Comparison of ENCODE assay signal across 38 cellular contexts in the genomic region with DNA sequence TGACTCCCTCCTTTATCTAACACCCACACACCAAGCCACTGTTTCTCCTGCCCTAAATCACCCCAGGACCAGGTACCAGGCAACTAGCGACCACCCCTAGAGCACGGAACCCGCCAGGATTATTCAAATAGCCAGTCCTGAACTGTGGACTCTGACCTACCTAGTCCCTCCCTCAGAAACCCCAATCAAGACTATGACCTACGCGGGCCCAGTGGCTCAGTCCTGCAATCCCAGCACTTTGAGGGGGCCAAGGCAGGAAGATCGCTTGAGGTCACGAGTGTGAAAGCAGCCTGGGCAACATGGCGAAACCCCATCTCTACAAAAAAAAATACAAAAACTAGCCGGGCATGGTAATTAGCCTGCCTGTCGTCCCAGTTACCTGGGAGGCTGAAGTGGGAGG.
"Had no signal": no experiment of that assay in that cellular context is flagged by ENCODE, and none has a peak within 500 bp of the region (broad histone marks: within the 10 kb centered on the region; RNA-seq: fewer than 3 reads in every experiment).

No MANE protein-coding gene starts in this region.

- ATAC-seq: activated CD4-positive, alpha-beta T cell treated with anti-CD3 and anti-CD28 coated beads for 36 hours; activated CD8-positive, alpha-beta memory T cell treated with anti-CD3 and anti-CD28 coated beads, Interleukin-2, amount 10 ng/mL, durations not matched to agents 7 days and 5 days; activated CD8-positive, alpha-beta T cell treated with anti-CD3 and anti-CD28 coated beads, Interleukin-2, amount 10 ng/mL, durations not matched to agents 7 days and 5 days; activated naive CD4-positive, alpha-beta T cell treated with anti-CD3 and anti-CD28 coated beads, Interleukin-2, amount 50 U/mL, for 72 hours; activated T-cell treated with anti-CD3 and anti-CD28 coated beads, Interleukin-2, amount 50 U/mL, for 4 hours; activated T-cell treated with anti-CD3 and anti-CD28 coated beads, Interleukin-2, amount 50 U/mL, for 72 hours; activated T-helper 17 cell treated with anti-CD3 and anti-CD28 coated beads, Interleukin-2, amount 50 U/mL, for 72 hours; body of pancreas had no signal

- H3K27ac ChIP-seq: adrenal gland, body of pancreas, brain microvascular endothelial cell, breast epithelium, VCaP had no signal

- H3K4me3 ChIP-seq: adrenal gland, body of pancreas, breast epithelium had no signal

- H3K27ac Mint-ChIP-seq: activated B cell treated with CpG ODN at 0.5 μM for 24 hours; activated CD4-positive, alpha-beta memory T cell treated with anti-CD3 and anti-CD28 coated beads, Interleukin-2, amount 10 ng/mL, durations not matched to agents 7 days and 5 days; activated CD4-positive, alpha-beta T cell treated with anti-CD3 and anti-CD28 coated beads for 36 hours; activated CD4-positive, alpha-beta T cell treated with anti-CD3 and anti-CD28 coated beads, Interleukin-2, amount 10 ng/mL, durations not matched to agents 7 days and 5 days; activated CD8-positive, alpha-beta memory T cell treated with anti-CD3 and anti-CD28 coated beads, Interleukin-2, amount 10 ng/mL, durations not matched to agents 7 days and 5 days; activated CD8-positive, alpha-beta T cell treated with anti-CD3 and anti-CD28 coated beads, Interleukin-2, amount 10 ng/mL, durations not matched to agents 7 days and 5 days; activated naive CD4-positive, alpha-beta T cell treated with anti-CD3 and anti-CD28 coated beads for 36 hours; activated naive CD4-positive, alpha-beta T cell treated with anti-CD3 and anti-CD28 coated beads, Interleukin-2, amount 50 U/mL, for 72 hours; activated naive CD8-positive, alpha-beta T cell treated with anti-CD3 and anti-CD28 coated beads for 36 hours; activated T-cell treated with anti-CD3 and anti-CD28 coated beads, Interleukin-2, amount 50 U/mL, for 72 hours; activated T-helper 1 cell treated with anti-CD3 and anti-CD28 coated beads, Interleukin-12 subunit alpha, Interleukin-12 subunit beta, Interleukin-2, Interleukin-4 antibody, amounts not matched to agents 30 ng/mL and 10 ng/mL and 1 ng/mL, durations not matched to agents 14 hours and 24 hours and 36 hours; activated T-helper 17 cell treated with anti-CD3 and anti-CD28 coated beads, Interleukin-2, amount 50 U/mL, for 72 hours; T-helper 1 cell treated with Interleukin-12 subunit alpha and Interleukin-12 subunit beta and Interleukin-4 antibody, amounts not matched to agents 30 μg/mL and 1 μg/mL, for 36 hours; T-helper 2 cell treated with Interferon-gamma antibody and Interleukin-4, amounts not matched to agents 5 μg/mL and 100 μg/mL, for 36 hours had no signal

- DNase-seq: activated B cell treated with CpG ODN at 0.5 μM for 24 hours; activated CD4-positive, alpha-beta memory T cell treated with anti-CD3 and anti-CD28 coated beads, Interleukin-2, amount 10 ng/mL, durations not matched to agents 7 days and 5 days; activated CD4-positive, alpha-beta T cell treated with anti-CD3 and anti-CD28 coated beads for 1 hour; activated CD4-positive, alpha-beta T cell treated with anti-CD3 and anti-CD28 coated beads for 36 hours; activated CD4-positive, alpha-beta T cell treated with anti-CD3 and anti-CD28 coated beads for 48 hours; activated CD4-positive, alpha-beta T cell treated with anti-CD3 and anti-CD28 coated beads, Interleukin-2, amount 10 ng/mL, durations not matched to agents 7 days and 5 days; activated CD4-positive, alpha-beta T cell treated with anti-CD3 and anti-CD28 coated beads, Interleukin-2, amount 50 U/mL, for 48 hours; activated CD8-positive, alpha-beta memory T cell treated with anti-CD3 and anti-CD28 coated beads for 24 hours; activated CD8-positive, alpha-beta memory T cell treated with anti-CD3 and anti-CD28 coated beads, Interleukin-2, amount 10 ng/mL, durations not matched to agents 7 days and 5 days; activated CD8-positive, alpha-beta memory T cell treated with anti-CD3 and anti-CD28 coated beads, Interleukin-2, amount 50 U/mL, for 48 hours; activated CD8-positive, alpha-beta T cell treated with anti-CD3 and anti-CD28 coated beads, Interleukin-2, amount 10 ng/mL, durations not matched to agents 7 days and 5 days; activated effector memory CD4-positive, alpha-beta T cell treated with anti-CD3 and anti-CD28 coated beads, Interleukin-2, amount 50 U/mL, for 16 hours; activated gamma-delta T cell treated with Interleukin-2 at 50 U/mL for 16 hours; activated naive CD4-positive, alpha-beta T cell; activated naive CD4-positive, alpha-beta T cell treated with anti-CD3 and anti-CD28 coated beads for 36 hours; activated naive CD4-positive, alpha-beta T cell treated with anti-CD3 and anti-CD28 coated beads, Interleukin-2, amount 50 U/mL, for 16 hours; activated naive CD8-positive, alpha-beta T cell treated with anti-CD3 and anti-CD28 coated beads for 36 hours; activated T-cell treated with anti-CD3 and anti-CD28 coated beads, Interleukin-2, amount 50 U/mL, for 1 hour; activated T-cell treated with anti-CD3 and anti-CD28 coated beads, Interleukin-2, amount 50 U/mL, for 4 hours; activated T-cell treated with anti-CD3 and anti-CD28 coated beads, Interleukin-2, amount 50 U/mL, for 72 hours; adrenal gland; amniotic stem cell; aorta; body of pancreas; brain microvascular endothelial cell; central memory CD4-positive, alpha-beta T cell; T-helper 1 cell; T-helper 2 cell; T-helper 9 cell had no signal

- H3K36me3 Mint-ChIP-seq: activated CD8-positive, alpha-beta memory T cell treated with anti-CD3 and anti-CD28 coated beads, Interleukin-2, amount 10 ng/mL, durations not matched to agents 7 days and 5 days; activated naive CD4-positive, alpha-beta T cell treated with anti-CD3 and anti-CD28 coated beads, Interleukin-2, amount 50 U/mL, for 72 hours; activated naive CD8-positive, alpha-beta T cell treated with anti-CD3 and anti-CD28 coated beads for 36 hours had no signal

- H3K9me3 Mint-ChIP-seq: activated B cell treated with CpG ODN at 0.5 μM for 24 hours; activated naive CD4-positive, alpha-beta T cell treated with anti-CD3 and anti-CD28 coated beads for 36 hours; activated naive CD8-positive, alpha-beta T cell treated with anti-CD3 and anti-CD28 coated beads for 36 hours; activated T-cell treated with anti-CD3 and anti-CD28 coated beads, Interleukin-2, amount 50 U/mL, for 4 hours had no signal

- FAIRE-seq: astrocyte, TTC549 had no signal

- H3K4me1 Mint-ChIP-seq: activated B cell treated with CpG ODN at 0.5 μM for 24 hours; activated CD4-positive, alpha-beta memory T cell treated with anti-CD3 and anti-CD28 coated beads, Interleukin-2, amount 10 ng/mL, durations not matched to agents 7 days and 5 days; activated CD4-positive, alpha-beta T cell treated with anti-CD3 and anti-CD28 coated beads for 36 hours; activated CD4-positive, alpha-beta T cell treated with anti-CD3 and anti-CD28 coated beads, Interleukin-2, amount 10 ng/mL, durations not matched to agents 7 days and 5 days; activated CD8-positive, alpha-beta memory T cell treated with anti-CD3 and anti-CD28 coated beads, Interleukin-2, amount 10 ng/mL, durations not matched to agents 7 days and 5 days; activated naive CD8-positive, alpha-beta T cell treated with anti-CD3 and anti-CD28 coated beads for 36 hours; activated T-helper 17 cell treated with anti-CD3 and anti-CD28 coated beads, Interleukin-2, amount 50 U/mL, for 72 hours had no signal

- H3K9me3 ChIP-seq: adrenal gland, body of pancreas, breast epithelium had no signal

- H3K4me1 ChIP-seq: adrenal gland, body of pancreas, breast epithelium had no signal

- H3K4me3 Mint-ChIP-seq: activated B cell treated with CpG ODN at 0.5 μM for 24 hours; activated CD4-positive, alpha-beta memory T cell treated with anti-CD3 and anti-CD28 coated beads, Interleukin-2, amount 10 ng/mL, durations not matched to agents 7 days and 5 days; activated CD4-positive, alpha-beta T cell treated with anti-CD3 and anti-CD28 coated beads for 36 hours; activated CD4-positive, alpha-beta T cell treated with anti-CD3 and anti-CD28 coated beads, Interleukin-2, amount 10 ng/mL, durations not matched to agents 7 days and 5 days; activated CD8-positive, alpha-beta memory T cell treated with anti-CD3 and anti-CD28 coated beads, Interleukin-2, amount 10 ng/mL, durations not matched to agents 7 days and 5 days; activated CD8-positive, alpha-beta T cell treated with anti-CD3 and anti-CD28 coated beads, Interleukin-2, amount 10 ng/mL, durations not matched to agents 7 days and 5 days; activated naive CD4-positive, alpha-beta T cell treated with anti-CD3 and anti-CD28 coated beads for 36 hours; activated naive CD8-positive, alpha-beta T cell treated with anti-CD3 and anti-CD28 coated beads for 36 hours; activated T-cell treated with anti-CD3 and anti-CD28 coated beads, Interleukin-2, amount 50 U/mL, for 4 hours; activated T-cell treated with anti-CD3 and anti-CD28 coated beads, Interleukin-2, amount 50 U/mL, for 72 hours; activated T-helper 1 cell treated with anti-CD3 and anti-CD28 coated beads, Interleukin-12 subunit alpha, Interleukin-12 subunit beta, Interleukin-2, Interleukin-4 antibody, amounts not matched to agents 30 ng/mL and 10 ng/mL and 1 ng/mL, durations not matched to agents 14 hours and 24 hours and 36 hours; activated T-helper 17 cell treated with anti-CD3 and anti-CD28 coated beads, Interleukin-2, amount 50 U/mL, for 72 hours; T-helper 1 cell treated with Interleukin-12 subunit alpha and Interleukin-12 subunit beta and Interleukin-4 antibody, amounts not matched to agents 30 μg/mL and 1 μg/mL, for 36 hours; T-helper 2 cell treated with Interferon-gamma antibody and Interleukin-4, amounts not matched to agents 5 μg/mL and 100 μg/mL, for 36 hours had no signal

- H3K27me3 Mint-ChIP-seq: activated B cell treated with CpG ODN at 0.5 μM for 24 hours; activated CD4-positive, alpha-beta memory T cell treated with anti-CD3 and anti-CD28 coated beads, Interleukin-2, amount 10 ng/mL, durations not matched to agents 7 days and 5 days; activated CD4-positive, alpha-beta T cell treated with anti-CD3 and anti-CD28 coated beads, Interleukin-2, amount 10 ng/mL, durations not matched to agents 7 days and 5 days; activated CD8-positive, alpha-beta memory T cell treated with anti-CD3 and anti-CD28 coated beads, Interleukin-2, amount 10 ng/mL, durations not matched to agents 7 days and 5 days had no signal

- H3K36me3 ChIP-seq: adrenal gland, brain microvascular endothelial cell, breast epithelium had no signal

- H3K27me3 ChIP-seq: adrenal gland, body of pancreas, brain microvascular endothelial cell, breast epithelium had no signal
